Comparison of ENCODE assay signal across 28 cellular contexts in the genomic region with DNA sequence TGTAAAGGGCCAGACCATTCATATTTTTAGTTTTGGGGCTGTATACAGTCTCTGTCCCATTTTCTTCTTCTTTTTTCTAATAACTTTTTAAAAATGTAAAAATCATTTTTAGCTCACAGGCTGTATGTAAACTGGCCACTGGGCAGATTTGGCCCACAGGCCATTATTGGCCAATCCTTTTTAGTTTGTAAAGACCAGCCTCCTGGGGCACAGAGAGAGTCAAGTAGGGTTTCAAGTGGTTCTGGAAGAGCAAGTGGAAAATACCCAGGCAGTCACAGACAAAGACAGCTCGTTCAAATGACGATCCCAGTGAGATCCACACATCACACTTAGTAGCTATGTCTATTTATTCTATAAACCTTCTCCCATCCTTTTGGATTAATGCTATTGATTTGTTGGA.
"Had no signal": no experiment of that assay in that cellular context is flagged by ENCODE, and none has a peak within 500 bp of the region (broad histone marks: within the 10 kb centered on the region; RNA-seq: fewer than 3 reads in every experiment).

No MANE protein-coding gene starts in this region.

- H3K36me3 ChIP-seq: adrenal gland, ascending aorta, brain microvascular endothelial cell, sigmoid colon had no signal

- H3K9me3 Mint-ChIP-seq: activated T-cell treated with anti-CD3 and anti-CD28 coated beads, Interleukin-2, amount 50 U/mL, for 4 hours; activated T-helper 2 cell treated with anti-CD3 and anti-CD28 coated beads, Interferon-gamma antibody, Interleukin-2, Interleukin-4, amounts not matched to agents 10 μg/mL and 5 μg/mL and 100 μg/mL, durations not matched to agents 14 hours and 24 hours and 36 hours; natural killer cell treated with Interleukin-12 subunit alpha and Interleukin-12 subunit beta and Interleukin-15 and Interleukin-18, amount 100 ng/mL, for 72 hours; stimulated activated naive B cell treated with anti-CD40 and anti-IgM and Interleukin-4, amounts not matched to agents 10 μg/mL and 1 μg/mL and 100 μg/mL, for 72 hours; type B pancreatic cell had no signal

- H3K9me3 ChIP-seq: adrenal gland, ascending aorta, sigmoid colon, testis had no signal

- DNase-seq: activated CD4-positive, alpha-beta T cell treated with anti-CD3 and anti-CD28 coated beads for 4 hours; activated CD4-positive, alpha-beta T cell treated with anti-CD3 and anti-CD28 coated beads, Interleukin-2, amount 50 U/mL, for 48 hours; activated CD4-positive, CD25-positive, alpha-beta regulatory T cell; activated CD8-positive, alpha-beta memory T cell treated with anti-CD3 and anti-CD28 coated beads, Interleukin-2, amount 50 U/mL, for 48 hours; activated naive CD4-positive, alpha-beta T cell; activated T-cell treated with anti-CD3 and anti-CD28 coated beads, Interleukin-2, amount 50 U/mL, for 4 hours; adrenal gland; brain microvascular endothelial cell; caudate nucleus; effector memory CD4-positive, alpha-beta T cell; foreskin keratinocyte; immature natural killer cell; retina; sigmoid colon; stimulated activated CD4-positive, alpha-beta T cell treated with anti-CD3 and anti-CD28 coated beads, Interleukin-2, amount 100 ng/mL, for 48 hours; stimulated activated CD8-positive, alpha-beta memory T cell treated with anti-CD3 and anti-CD28 coated beads, Interleukin-4, amount 100 ng/mL, for 48 hours; stimulated activated naive B cell treated with anti-CD40 and anti-IgM and Interleukin-4, amounts not matched to agents 10 μg/mL and 1 μg/mL and 100 μg/mL, for 72 hours; T1000; testis had no signal

- H3K27ac Mint-ChIP-seq: activated naive CD8-positive, alpha-beta T cell; activated T-helper 2 cell treated with anti-CD3 and anti-CD28 coated beads, Interferon-gamma antibody, Interleukin-2, Interleukin-4, amounts not matched to agents 10 μg/mL and 5 μg/mL and 100 μg/mL, durations not matched to agents 14 hours and 24 hours and 36 hours; immature natural killer cell; natural killer cell treated with Interleukin-12 subunit alpha and Interleukin-12 subunit beta and Interleukin-15 and Interleukin-18, amount 100 ng/mL, for 72 hours; progenitor cell of endocrine pancreas; stimulated activated naive B cell treated with anti-CD40 and anti-IgM and Interleukin-4, amounts not matched to agents 10 μg/mL and 1 μg/mL and 100 μg/mL, for 72 hours; type B pancreatic cell had no signal

- H3K4me3 Mint-ChIP-seq: activated naive CD8-positive, alpha-beta T cell; activated T-cell treated with anti-CD3 and anti-CD28 coated beads, Interleukin-2, amount 50 U/mL, for 4 hours; immature natural killer cell; natural killer cell treated with Interleukin-12 subunit alpha and Interleukin-12 subunit beta and Interleukin-15 and Interleukin-18, amount 100 ng/mL, for 72 hours; stimulated activated naive B cell treated with anti-CD40 and anti-IgM and Interleukin-4, amounts not matched to agents 10 μg/mL and 1 μg/mL and 100 μg/mL, for 72 hours; type B pancreatic cell had no signal

- H3K27me3 ChIP-seq: adrenal gland, ascending aorta, brain microvascular endothelial cell, hepatocyte, sigmoid colon, testis had no signal

- H3K4me1 Mint-ChIP-seq: immature natural killer cell had no signal

- H3K27me3 Mint-ChIP-seq: activated naive CD8-positive, alpha-beta T cell; stimulated activated naive B cell treated with anti-CD40 and anti-IgM and Interleukin-4, amounts not matched to agents 10 μg/mL and 1 μg/mL and 100 μg/mL, for 72 hours had no signal

- ATAC-seq: activated T-cell treated with anti-CD3 and anti-CD28 coated beads, Interleukin-2, amount 50 U/mL, for 4 hours; foreskin keratinocyte; left lobe of liver; natural killer cell treated with Interleukin-12 subunit alpha and Interleukin-12 subunit beta and Interleukin-15 and Interleukin-18, amount 100 ng/mL, for 72 hours; stimulated activated naive B cell treated with anti-CD40 and anti-IgM and Interleukin-4, amounts not matched to agents 10 μg/mL and 1 μg/mL and 100 μg/mL, for 72 hours had no signal

- H3K4me1 ChIP-seq: ascending aorta, foreskin keratinocyte had no signal

- H3K36me3 Mint-ChIP-seq: activated naive CD8-positive, alpha-beta T cell; immature natural killer cell; natural killer cell treated with Interleukin-12 subunit alpha and Interleukin-12 subunit beta and Interleukin-15 and Interleukin-18, amount 100 ng/mL, for 72 hours; stimulated activated naive B cell treated with anti-CD40 and anti-IgM and Interleukin-4, amounts not matched to agents 10 μg/mL and 1 μg/mL and 100 μg/mL, for 72 hours; type B pancreatic cell had no signal

- H3K4me3 ChIP-seq: adrenal gland, ascending aorta, hepatocyte, lung, sigmoid colon, testis had no signal

- H3K27ac ChIP-seq: adrenal gland, ascending aorta, brain microvascular endothelial cell, foreskin keratinocyte, hepatocyte, sigmoid colon, testis had no signal
